Comparison of ENCODE assay signal across 11 cellular contexts in genomic region chr10:11793762-11794479, GRCh38. TPM values are rescaled to one million over a fixed set of nuclear protein-coding genes. Genes with fewer than 3 reads are reported as not detected.
DNase-seq lines count a peak whose midpoint lies in the region; ATAC-seq, FAIRE-seq and TF ChIP-seq lines count a peak whose summit lies in the region.
"Had no signal": no experiment of that assay in that cellular context is flagged by ENCODE, and none has a peak within 500 bp of the region (broad histone marks: within the 10 kb centered on the region; RNA-seq: fewer than 3 reads in every experiment).

No MANE protein-coding gene starts in this region.

- no peaks in the 10 kb centered on the region for H3K79me2 ChIP-seq in keratinocyte (ENCODE audit: control insufficient read depth, insufficient read depth, low read length)

- H3K36me3 ChIP-seq in keratinocyte (ENCODE audit: control insufficient read depth in 2 of 2, extremely low read depth in 1 of 2, insufficient read depth in 2 of 2, low read length in 2 of 2): no peaks in the 10 kb centered on the region
- no peaks in the 10 kb centered on the region for H3K36me3 ChIP-seq in Peyer's patch

- no peaks in the 10 kb centered on the region for H3K4me1 Mint-ChIP-seq in activated naive CD4-positive, alpha-beta T cell treated with anti-CD3 and anti-CD28 coated beads for 36 hours (ENCODE audit: low read depth)
- H3K4me1 Mint-ChIP-seq in activated CD8-positive, alpha-beta T cell treated with anti-CD3 and anti-CD28 coated beads for 36 hours (ENCODE audit: low read depth): no peaks in the 10 kb centered on the region

- dilution Hi-C loops in keratinocyte (cut with MboI; ENCODE audit: extremely low pct_ligation_motif_present, low sequenced_read_pairs): no loop called here

- peaks cover 2% of the 10 kb centered on the region for H3K9me3 Mint-ChIP-seq in activated naive CD4-positive, alpha-beta T cell treated with anti-CD3 and anti-CD28 coated beads for 36 hours
- peaks cover 2% of the 10 kb centered on the region for H3K9me3 Mint-ChIP-seq in activated CD8-positive, alpha-beta T cell treated with anti-CD3 and anti-CD28 coated beads for 36 hours

- no peak overlapping the region for H3K9ac ChIP-seq in keratinocyte (ENCODE audit: control insufficient read depth, extremely low read depth, insufficient read depth, low read length)

- peaks cover 4% of the 10 kb centered on the region for H3K27me3 ChIP-seq in keratinocyte (ENCODE audit: control insufficient read depth, extremely low read depth, insufficient read depth, low read length)
- no peaks in the 10 kb centered on the region for H3K27me3 ChIP-seq in Peyer's patch

- no peak for TF ChIP-seq POLR2A in Peyer's patch (IDR thresholded peaks at IDR 0.05)

- CTCF ChIA-PET in activated naive CD4-positive, alpha-beta T cell treated with anti-CD3 and anti-CD28 coated beads for 36 hours (lab: Charles Lee): interaction anchor here (0.6 to 1.7 kb wide), 2 partner anchors 11 to 26 kb away, joined by 3 to 5 read pairs; no protein-coding TSS in a partner anchor
- CTCF ChIA-PET in activated CD8-positive, alpha-beta T cell treated with anti-CD3 and anti-CD28 coated beads for 36 hours (lab: Charles Lee): interaction anchor here (1.4 to 8.2 kb wide), 4 partner anchors 12 to 278 kb away, joined by 3 to 40 read pairs (median 8); no protein-coding TSS in a partner anchor

- intact Hi-C loops in activated naive CD4-positive, alpha-beta T cell treated with anti-CD3 and anti-CD28 coated beads for 36 hours (cut with micrococcal nuclease): no loop called here
- intact Hi-C loops in activated CD8-positive, alpha-beta T cell treated with anti-CD3 and anti-CD28 coated beads for 36 hours (cut with micrococcal nuclease): no loop called here

- H3K4me1 ChIP-seq in keratinocyte (ENCODE audit: control insufficient read depth, extremely low read depth, insufficient read depth, low read length) (peaks cover 6% of the 10 kb centered on the region), Peyer's patch (no peaks in the 10 kb centered on the region)

- DNase-seq in 8988T (peak; percentile 85), HS-27A (ENCODE audit: low read depth) (peak; percentile 66), amniotic stem cell (lab: John Stamatoyannopoulos, UW) (peak; percentile 31), keratinocyte (ENCODE audit: low read depth, low spot score) (no peak), NCI-H1092 (lab: John Stamatoyannopoulos, UW) (no peak), Peyer's patch (no peak)
- no peak for DNase-seq in activated naive CD4-positive, alpha-beta T cell treated with anti-CD3 and anti-CD28 coated beads for 36 hours
- no peak for DNase-seq in activated CD8-positive, alpha-beta T cell treated with anti-CD3 and anti-CD28 coated beads for 36 hours
- DNase-seq: AML-193, hypothalamus, T-helper 17 cell had no signal

- no peaks in the 10 kb centered on the region for H3K27me3 Mint-ChIP-seq in activated naive CD4-positive, alpha-beta T cell treated with anti-CD3 and anti-CD28 coated beads for 36 hours (ENCODE audit: low read depth)
- H3K27me3 Mint-ChIP-seq in activated CD8-positive, alpha-beta T cell treated with anti-CD3 and anti-CD28 coated beads for 36 hours: peaks cover 3% of the 10 kb centered on the region

- POLR2A ChIA-PET in activated CD8-positive, alpha-beta T cell treated with anti-CD3 and anti-CD28 coated beads for 36 hours (lab: Charles Lee): interaction anchor here (1.1 kb wide), 1 partner anchor 28 kb away, joined by 5 read pairs; no protein-coding TSS in a partner anchor

- no peak overlapping the region for H3K27ac ChIP-seq in keratinocyte (ENCODE audit: control insufficient read depth, insufficient read depth, low read length)
- no peak overlapping the region for H3K27ac ChIP-seq in Peyer's patch

- no peak overlapping the region for H2AFZ ChIP-seq in keratinocyte (ENCODE audit: control insufficient read depth, low read length)

- FAIRE-seq in keratinocyte (lab: Jason Lieb, UNC): no peak

- H3K4me3 ChIP-seq in keratinocyte (ENCODE audit: control insufficient read depth in 2 of 3, extremely low read depth in 1 of 3, insufficient read depth in 2 of 3, low read depth in 1 of 3, low read length in 3 of 3) (no peak overlapping the region), Peyer's patch (no peak overlapping the region)

- H4K20me1 ChIP-seq in keratinocyte (ENCODE audit: control insufficient read depth, extremely low read depth, insufficient read depth, low read length): no peaks in the 10 kb centered on the region

- TF ChIP-seq CTCF in keratinocyte (optimal IDR thresholded peaks at IDR 0.05 in 1 of 3, IDR thresholded peaks at IDR 0.05 in 1 of 3, conservative IDR thresholded peaks at IDR 0.05 in 1 of 3; ENCODE audit: extremely low read depth in 1 of 3, insufficient read depth in 2 of 3, low read length in 3 of 3): no peak
- no peak for TF ChIP-seq CTCF in activated CD8-positive, alpha-beta T cell treated with anti-CD3 and anti-CD28 coated beads for 36 hours (IDR thresholded peaks at IDR 0.05)
- no peak for TF ChIP-seq CTCF in Peyer's patch (IDR thresholded peaks at IDR 0.05)

- ATAC-seq in activated CD8-positive, alpha-beta T cell treated with anti-CD3 and anti-CD28 coated beads for 36 hours: no peak
- ATAC-seq: T-helper 17 cell had no signal

- H3K36me3 Mint-ChIP-seq in activated naive CD4-positive, alpha-beta T cell treated with anti-CD3 and anti-CD28 coated beads for 36 hours (ENCODE audit: low read depth): no peaks in the 10 kb centered on the region
- no peaks in the 10 kb centered on the region for H3K36me3 Mint-ChIP-seq in activated CD8-positive, alpha-beta T cell treated with anti-CD3 and anti-CD28 coated beads for 36 hours (ENCODE audit: low read depth)

- H3K9me1 ChIP-seq in keratinocyte (ENCODE audit: control insufficient read depth, extremely low read depth, insufficient read depth, low read length): no peaks in the 10 kb centered on the region

- H3K9me3 ChIP-seq in keratinocyte (ENCODE audit: control insufficient read depth, low read depth, low read length) (no peaks in the 10 kb centered on the region), Peyer's patch (no peaks in the 10 kb centered on the region)

- no peak overlapping the region for H3K4me3 Mint-ChIP-seq in activated naive CD4-positive, alpha-beta T cell treated with anti-CD3 and anti-CD28 coated beads for 36 hours
- no peak overlapping the region for H3K4me3 Mint-ChIP-seq in activated CD8-positive, alpha-beta T cell treated with anti-CD3 and anti-CD28 coated beads for 36 hours
- H3K4me3 Mint-ChIP-seq: T-helper 17 cell had no signal

- H3K27ac Mint-ChIP-seq in activated naive CD4-positive, alpha-beta T cell treated with anti-CD3 and anti-CD28 coated beads for 36 hours: no peak overlapping the region
- H3K27ac Mint-ChIP-seq in activated CD8-positive, alpha-beta T cell treated with anti-CD3 and anti-CD28 coated beads for 36 hours: no peak overlapping the region
- H3K27ac Mint-ChIP-seq: T-helper 17 cell had no signal

- H3K4me2 ChIP-seq in keratinocyte (ENCODE audit: control insufficient read depth, extremely low read depth, insufficient read depth, low read depth, low read length): peak overlapping the region; percentile 9

RNA-seq across cellular contexts. Expression of gene PROSER2, which starts 29.2 kb away (rescaled TPM):
- 7.3 to 13.0 TPM (median 10.2 TPM) in 3 replicates for polyA plus RNA-seq in keratinocyte
- 14.9 TPM for polyA plus RNA-seq in keratinocyte (2011; ENCODE audit: low read depth)
- 6.2 and 10.5 TPM in 2 replicates for polyA plus RNA-seq in keratinocyte (2011; cell fraction: cytosol; rRNA removed)
- 11.8 and 14.4 TPM in 2 replicates for polyA plus RNA-seq in keratinocyte (2011; cell fraction: nucleus; rRNA removed)
- 12.9 and 25.7 TPM in 2 replicates for polyA plus RNA-seq in keratinocyte (2012; ENCODE audit: low replicate concordance)
- polyA minus RNA-seq in keratinocyte: 4.8 to 20.4 TPM (median 6.0 TPM) in 3 replicates
- polyA minus RNA-seq in keratinocyte (2011; cell fraction: cytosol; rRNA and poly(A)+ RNA removed): 16.3 TPM
- polyA minus RNA-seq in keratinocyte (2011; cell fraction: nucleus; rRNA and poly(A)+ RNA removed): 7.8 and 14.4 TPM in 2 replicates
- under 1 TPM; 0.57 to 0.83 TPM for total RNA-seq in activated naive CD4-positive, alpha-beta T cell treated with anti-CD3 and anti-CD28 coated beads for 36 hours
- 1 to 10 TPM; 1.1 to 1.7 TPM for total RNA-seq in activated CD8-positive, alpha-beta T cell treated with anti-CD3 and anti-CD28 coated beads for 36 hours
- 10 to 100 TPM in 1 of 4 donors, 1 to 10 TPM in 3; 2.3 to 10.7 (median 3.7) TPM for total RNA-seq in Peyer's patch

RNA-seq across cellular contexts. Expression of gene ECHDC3, which starts 51.7 kb away (rescaled TPM):
- polyA plus RNA-seq in keratinocyte: 3.0 to 4.9 TPM (median 3.5 TPM) in 3 replicates
- 0.52 TPM for polyA plus RNA-seq in keratinocyte (2011; ENCODE audit: low read depth)
- 2.5 and 3.4 TPM in 2 replicates for polyA plus RNA-seq in keratinocyte (2011; cell fraction: cytosol; rRNA removed)
- polyA plus RNA-seq in keratinocyte (2011; cell fraction: nucleus; rRNA removed): 1.5 and 3.9 TPM in 2 replicates
- 1.9 and 3.7 TPM in 2 replicates for polyA plus RNA-seq in keratinocyte (2012; ENCODE audit: low replicate concordance)
- polyA minus RNA-seq in keratinocyte: 2.2 to 6.6 TPM (median 4.6 TPM) in 3 replicates
- 5.9 TPM for polyA minus RNA-seq in keratinocyte (2011; cell fraction: cytosol; rRNA and poly(A)+ RNA removed)
- polyA minus RNA-seq in keratinocyte (2011; cell fraction: nucleus; rRNA and poly(A)+ RNA removed): 0.84 and 2.0 TPM in 2 replicates
- total RNA-seq in activated naive CD4-positive, alpha-beta T cell treated with anti-CD3 and anti-CD28 coated beads for 36 hours: 1 to 10 TPM; 1.3 to 1.5 TPM
- 1 to 10 TPM; 1.1 to 1.7 TPM for total RNA-seq in activated CD8-positive, alpha-beta T cell treated with anti-CD3 and anti-CD28 coated beads for 36 hours
- total RNA-seq in Peyer's patch: 10 to 100 TPM in 1 of 4 donors, 1 to 10 TPM in 3; 2.0 to 16.5 (median 6.1) TPM

Comparison
In these comparisons a context has a peak if more than half of its experiments do, and no peak if none do; other contexts are left out.
1. DNase-seq: peak in 8988T (single experiment), HS-27A (single experiment) and amniotic stem cell (single experiment); none in keratinocyte (single experiment), activated naive CD4-positive, alpha-beta T cell treated with anti-CD3 and anti-CD28 coated beads for 36 hours (single experiment), NCI-H1092 (single experiment), activated CD8-positive, alpha-beta T cell treated with anti-CD3 and anti-CD28 coated beads for 36 hours (single experiment) and Peyer's patch (0 of 3).